Comparison of ENCODE assay signal across 15 cellular contexts in genomic region chr2:239294571-239295054, GRCh38.
A peak's percentile ranks its signal among the peaks of the same experiment; 100 is the strongest.
DNase-seq lines count a peak whose midpoint lies in the region; ATAC-seq and TF ChIP-seq lines count a peak whose summit lies in the region.
"Had no signal": no experiment of that assay in that cellular context is flagged by ENCODE, and none has a peak within 500 bp of the region (broad histone marks: within the 10 kb centered on the region; RNA-seq: fewer than 3 reads in every experiment).

No MANE protein-coding gene starts in this region.

- H3K36me3 Mint-ChIP-seq in activated CD8-positive, alpha-beta T cell treated with anti-CD3 and anti-CD28 coated beads, Interleukin-2, amount 10 ng/mL, durations not matched to agents 7 days and 5 days (ENCODE audit: low read depth) = peaks cover 11% of the 10 kb centered on the region

- H3K4me1 Mint-ChIP-seq in activated CD8-positive, alpha-beta T cell treated with anti-CD3 and anti-CD28 coated beads, Interleukin-2, amount 10 ng/mL, durations not matched to agents 7 days and 5 days (ENCODE audit: low read depth) = peaks cover 75% of the 10 kb centered on the region

- H3K27ac ChIP-seq in left ventricle myocardium inferior (replicated peaks) (peak overlapping the region; percentile 84), skeletal muscle tissue (ENCODE audit: low read depth, low read length) (peak overlapping the region; percentile 26), caudate nucleus (ENCODE audit: low read depth, low read length) (no peak overlapping the region)
- H3K27ac ChIP-seq: foreskin keratinocyte, lower lobe of right lung had no signal

- CTCF ChIA-PET in activated CD8-positive, alpha-beta T cell treated with anti-CD3 and anti-CD28 coated beads, Interleukin-2, amount 10 ng/mL, durations not matched to agents 7 days and 5 days (lab: Charles Lee) = interaction anchor here (0.8 to 4.2 kb wide), 11 partner anchors 9 to 75 kb away, joined by 3 to 37 read pairs (median 5); no protein-coding TSS in a partner anchor

- POLR2A ChIA-PET in activated CD8-positive, alpha-beta T cell treated with anti-CD3 and anti-CD28 coated beads, Interleukin-2, amount 10 ng/mL, durations not matched to agents 7 days and 5 days (lab: Charles Lee) = interaction anchor here (1.2 to 3.1 kb wide), 9 partner anchors 11 to 106 kb away, joined by 3 to 19 read pairs (median 5); partner anchors contain the start of gene HDAC4

- H3K9ac ChIP-seq in skeletal muscle tissue (ENCODE audit: low read depth in 1 of 3, low read length in 3 of 3) = peak overlapping the region in 1 of 3 donors; percentile 10

- H3K4me3 ChIP-seq in left ventricle myocardium inferior (no peak overlapping the region), skeletal muscle tissue (ENCODE audit: low read length in 3 of 3) (peak overlapping the region in 1 of 3 donors; percentile 29)
- H3K4me3 ChIP-seq: lower lobe of right lung, right lobe of liver had no signal

- H3K27me3 Mint-ChIP-seq in activated CD8-positive, alpha-beta T cell treated with anti-CD3 and anti-CD28 coated beads, Interleukin-2, amount 10 ng/mL, durations not matched to agents 7 days and 5 days (ENCODE audit: low read depth) = no peaks in the 10 kb centered on the region

- peak in 75 of 76 experiments; percentile 21 to 95 (median 83) for DNase-seq in HUDEP-2 (lab: John Stamatoyannopoulos, UW; ENCODE audit: unreplicated experiment in 76 of 76)
- DNase-seq in activated CD8-positive, alpha-beta T cell treated with anti-CD3 and anti-CD28 coated beads, Interleukin-2, amount 10 ng/mL, durations not matched to agents 7 days and 5 days = no peak
- no peak for DNase-seq in left ventricle myocardium inferior
- no peak for DNase-seq in caudate nucleus (lab: John Stamatoyannopoulos, UW)
- DNase-seq in central memory CD4-positive, alpha-beta T cell = no peak
- DNase-seq: cerebellar nuclear complex, DMS53, foreskin keratinocyte, MM.1S, NCI-H510A treated with DMSO at 0.1 percent for 48 hours had no signal

- H3K4me1 ChIP-seq in left ventricle myocardium inferior (peaks cover 95% of the 10 kb centered on the region), skeletal muscle tissue (ENCODE audit: control insufficient read depth in 3 of 3, insufficient read depth in 3 of 3, low read length in 3 of 3) (peaks cover 89 to 94% (median 92%) of the 10 kb centered on the region in 3 donors)

- no peaks in the 10 kb centered on the region for H3K9me3 ChIP-seq in left ventricle myocardium inferior (replicated peaks)
- H3K9me3 ChIP-seq in skeletal muscle tissue (ENCODE audit: control insufficient read depth in 3 of 3, low read length in 3 of 3) = no peaks in the 10 kb centered on the region
- H3K9me3 ChIP-seq: lower lobe of right lung, right lobe of liver had no signal

- peak overlapping the region; percentile 68 for H3K4me3 Mint-ChIP-seq in activated CD8-positive, alpha-beta T cell treated with anti-CD3 and anti-CD28 coated beads, Interleukin-2, amount 10 ng/mL, durations not matched to agents 7 days and 5 days

- H3K36me3 ChIP-seq in left ventricle myocardium inferior = no peaks in the 10 kb centered on the region
- peaks cover 0 to 13% (median 0%) of the 10 kb centered on the region in 3 donors for H3K36me3 ChIP-seq in skeletal muscle tissue (ENCODE audit: control insufficient read depth in 3 of 3, insufficient read depth in 3 of 3, low read length in 3 of 3)
- H3K36me3 ChIP-seq: lower lobe of right lung, right lobe of liver had no signal

- peak overlapping the region; percentile 72 for H3K27ac Mint-ChIP-seq in activated CD8-positive, alpha-beta T cell treated with anti-CD3 and anti-CD28 coated beads, Interleukin-2, amount 10 ng/mL, durations not matched to agents 7 days and 5 days

- ATAC-seq in activated CD8-positive, alpha-beta T cell treated with anti-CD3 and anti-CD28 coated beads, Interleukin-2, amount 10 ng/mL, durations not matched to agents 7 days and 5 days = no peak
- ATAC-seq in HG02678 (IDR thresholded peaks at IDR 0.05; ENCODE audit: unreplicated experiment) = no peak
- ATAC-seq in HG02571 (IDR thresholded peaks at IDR 0.05; ENCODE audit: unreplicated experiment) = no peak
- ATAC-seq: foreskin keratinocyte had no signal

- no peak for TF ChIP-seq CTCF in left ventricle myocardium inferior (IDR thresholded peaks at IDR 0.05; ENCODE audit: borderline replicate concordance)

- no peaks in the 10 kb centered on the region for H3K9me3 Mint-ChIP-seq in activated CD8-positive, alpha-beta T cell treated with anti-CD3 and anti-CD28 coated beads, Interleukin-2, amount 10 ng/mL, durations not matched to agents 7 days and 5 days (ENCODE audit: insufficient read depth)

- intact Hi-C loops in left ventricle myocardium inferior (cut with micrococcal nuclease) = no loop called here

- H3K27me3 ChIP-seq in left ventricle myocardium inferior (ENCODE audit: low read depth) (no peaks in the 10 kb centered on the region), skeletal muscle tissue (ENCODE audit: control insufficient read depth in 3 of 3, insufficient read depth in 3 of 3, low read length in 3 of 3) (no peaks in the 10 kb centered on the region)
- H3K27me3 ChIP-seq: foreskin keratinocyte, right lobe of liver had no signal

Comparison
In these comparisons a context has a peak if more than half of its experiments do, and no peak if none do; other contexts are left out.
1. DNase-seq: peak in HUDEP-2 (75 of 76); none in activated CD8-positive, alpha-beta T cell treated with anti-CD3 and anti-CD28 coated beads, Interleukin-2, amount 10 ng/mL, durations not matched to agents 7 days and 5 days (single experiment), left ventricle myocardium inferior (single experiment), caudate nucleus (0 of 61) and central memory CD4-positive, alpha-beta T cell (single experiment).